ENCODE assay signal across 26 cellular contexts in genomic region chr15:38618242-38618925, GRCh38.
"Had no signal": no experiment of that assay in that cellular context is flagged by ENCODE, and none has a peak within 500 bp of the region (broad histone marks: within the 10 kb centered on the region; RNA-seq: fewer than 3 reads in every experiment).

No MANE protein-coding gene starts in this region.

- H3K9me3 Mint-ChIP-seq: dendritic cell treated with granulocyte-macrophage colony-stimulating factor and Interleukin-4, amounts not matched to agents 40 ng/mL and 50 ng/mL, for 4 days; endodermal cell; naive thymus-derived CD8-positive, alpha-beta T cell; neural crest cell; stimulated activated memory B cell treated with anti-CD40 and anti-IgM and Interleukin-4, amounts not matched to agents 10 μg/mL and 1 μg/mL and 100 μg/mL, for 72 hours; type B pancreatic cell had no signal

- H3K27ac Mint-ChIP-seq: dendritic cell treated with granulocyte-macrophage colony-stimulating factor and Interleukin-4, amounts not matched to agents 40 ng/mL and 50 ng/mL, for 4 days; endodermal cell; stimulated activated memory B cell treated with anti-CD40 and anti-IgM and Interleukin-4, amounts not matched to agents 10 μg/mL and 1 μg/mL and 100 μg/mL, for 72 hours; type B pancreatic cell had no signal

- DNase-seq: colonic mucosa; effector CD8-positive, alpha-beta T cell; endodermal cell; foreskin fibroblast; heart left ventricle; kidney; left lung; lower lobe of right lung; naive thymus-derived CD8-positive, alpha-beta T cell; pancreas; spleen; stimulated activated CD4-positive, alpha-beta T cell treated with anti-CD3 and anti-CD28 coated beads, Interleukin-4, amount 100 ng/mL, for 4 hours; stimulated activated naive CD8-positive, alpha-beta T cell treated with anti-CD3 and anti-CD28 coated beads, Interleukin-15, Interleukin-2, amounts not matched to agents 100 U/mL and 50 U/mL, for 24 hours; testis; tibial artery had no signal

- H3K36me3 Mint-ChIP-seq: naive thymus-derived CD8-positive, alpha-beta T cell; stimulated activated memory B cell treated with anti-CD40 and anti-IgM and Interleukin-4, amounts not matched to agents 10 μg/mL and 1 μg/mL and 100 μg/mL, for 72 hours; type B pancreatic cell had no signal

- ATAC-seq: esophagus mucosa; gastroesophageal sphincter; left lung; lower lobe of right lung; naive thymus-derived CD8-positive, alpha-beta T cell; pancreas; stimulated activated memory B cell treated with anti-CD40 and anti-IgM and Interleukin-4, amounts not matched to agents 10 μg/mL and 1 μg/mL and 100 μg/mL, for 72 hours; stimulated activated naive CD8-positive, alpha-beta T cell treated with anti-CD3 and anti-CD28 coated beads, Interleukin-15, Interleukin-2, amounts not matched to agents 100 U/mL and 50 U/mL, for 24 hours had no signal

- H2AFZ ChIP-seq: hepatocyte had no signal

- H3K36me3 ChIP-seq: colonic mucosa, gastroesophageal sphincter, heart left ventricle, left lung, lower lobe of right lung, neutrophil, pancreas, spleen, tibial artery had no signal

- H3K4me1 ChIP-seq: colonic mucosa, gastroesophageal sphincter, lower lobe of right lung, pancreas, tibial artery had no signal

- H3K27me3 ChIP-seq: colonic mucosa, heart left ventricle, left lung, neutrophil, pancreas, spleen, testis, tibial artery had no signal

- H3K4me2 ChIP-seq: hepatocyte had no signal

- FAIRE-seq: kidney, pancreas, urothelium cell line had no signal

- H3K27me3 Mint-ChIP-seq: naive thymus-derived CD8-positive, alpha-beta T cell; stimulated activated memory B cell treated with anti-CD40 and anti-IgM and Interleukin-4, amounts not matched to agents 10 μg/mL and 1 μg/mL and 100 μg/mL, for 72 hours had no signal

- H3K4me3 ChIP-seq: colonic mucosa, gastroesophageal sphincter, heart left ventricle, hepatocyte, left lung, lower lobe of right lung, pancreas, skin epidermis, spleen, testis, tibial artery had no signal

- H3K4me3 Mint-ChIP-seq: dendritic cell treated with granulocyte-macrophage colony-stimulating factor and Interleukin-4, amounts not matched to agents 40 ng/mL and 50 ng/mL, for 4 days; endodermal cell; naive thymus-derived CD8-positive, alpha-beta T cell; neural crest cell; stimulated activated memory B cell treated with anti-CD40 and anti-IgM and Interleukin-4, amounts not matched to agents 10 μg/mL and 1 μg/mL and 100 μg/mL, for 72 hours; type B pancreatic cell had no signal

- H3K9me3 ChIP-seq: colonic mucosa, gastroesophageal sphincter, heart left ventricle, left lung, lower lobe of right lung, neutrophil, pancreas, spleen, testis, tibial artery had no signal

- H3K27ac ChIP-seq: colonic mucosa, epithelial cell of prostate, gastroesophageal sphincter, hepatocyte, left lung, lower lobe of right lung, neutrophil, pancreas, skin epidermis, spleen, testis, tibial artery had no signal

- H3K79me2 ChIP-seq: hepatocyte had no signal
